Comparison of ENCODE assay signal across 17 cellular contexts in genomic region chr10:68151453-68151852, GRCh38. TPM values are rescaled to one million over a fixed set of nuclear protein-coding genes. Genes with fewer than 3 reads are reported as not detected.
DNase-seq lines count a peak whose midpoint lies in the region; ATAC-seq, FAIRE-seq and TF ChIP-seq lines count a peak whose summit lies in the region.
"Had no signal": no experiment of that assay in that cellular context is flagged by ENCODE, and none has a peak within 500 bp of the region (broad histone marks: within the 10 kb centered on the region; RNA-seq: fewer than 3 reads in every experiment).

No MANE protein-coding gene starts in this region.

- no peak for TF ChIP-seq CTCF in activated CD8-positive, alpha-beta T cell treated with anti-CD3 and anti-CD28 coated beads for 36 hours (IDR thresholded peaks at IDR 0.05)
- no peak for TF ChIP-seq CTCF in psoas muscle (IDR thresholded peaks at IDR 0.05)

- FAIRE-seq in RCC 7860 (lab: Jason Lieb, UNC) = no peak
- FAIRE-seq: A204.1, G401.6, HepG2 had no signal

- ATAC-seq in activated CD8-positive, alpha-beta T cell treated with anti-CD3 and anti-CD28 coated beads for 36 hours = peak; percentile 34
- ATAC-seq in activated CD8-positive, alpha-beta T cell treated with anti-CD3 and anti-CD28 coated beads, Interleukin-2, amount 10 ng/mL, durations not matched to agents 7 days and 5 days = no peak
- ATAC-seq in psoas muscle = no peak
- ATAC-seq: HepG2 had no signal

- intact Hi-C loops in activated CD8-positive, alpha-beta T cell treated with anti-CD3 and anti-CD28 coated beads for 36 hours (cut with micrococcal nuclease) = no loop called here
- intact Hi-C loops in psoas muscle (cut with DNase I) = no loop called here

- H3K27me3 Mint-ChIP-seq in activated CD8-positive, alpha-beta T cell treated with anti-CD3 and anti-CD28 coated beads for 36 hours = peaks cover 1% of the 10 kb centered on the region
- H3K27me3 Mint-ChIP-seq in activated CD8-positive, alpha-beta T cell treated with anti-CD3 and anti-CD28 coated beads, Interleukin-2, amount 10 ng/mL, durations not matched to agents 7 days and 5 days (ENCODE audit: low read depth) = no peaks in the 10 kb centered on the region

- no peaks in the 10 kb centered on the region for H3K27me3 ChIP-seq in GM23248 (replicated peaks; ENCODE audit: insufficient read depth)
- H3K27me3 ChIP-seq in psoas muscle (ENCODE audit: insufficient read depth in 3 of 3, low read length in 2 of 3) = no peaks in the 10 kb centered on the region

- peaks cover 73% of the 10 kb centered on the region for H3F3A ChIP-seq in GM23248 (ENCODE audit: insufficient read depth)

- H3K4me2 ChIP-seq in GM23248 (ENCODE audit: unreplicated experiment) = no peak overlapping the region

- no peaks in the 10 kb centered on the region for H4K20me1 ChIP-seq in GM23248 (ENCODE audit: insufficient read depth)

- H3K9me3 ChIP-seq in GM23248 (ENCODE audit: low read depth) (no peaks in the 10 kb centered on the region), psoas muscle (no peaks in the 10 kb centered on the region)

- 95 to 100% methylated on average over 1 of the region's 1 CpG for WGBS in GM23248 (ENCODE audit: low coverage in 1 of 2, low lambda C conversion rate in 2 of 2, missing lambda C conversion rate in 2 of 2), 2 experiments
- WGBS in psoas muscle, 3 donors = 92 to 97% (median 97%) methylated on average over 1 of the region's 1 CpG

- no peaks in the 10 kb centered on the region for H3K36me3 Mint-ChIP-seq in activated CD8-positive, alpha-beta T cell treated with anti-CD3 and anti-CD28 coated beads for 36 hours (ENCODE audit: low read depth)
- H3K36me3 Mint-ChIP-seq in activated CD8-positive, alpha-beta T cell treated with anti-CD3 and anti-CD28 coated beads, Interleukin-2, amount 10 ng/mL, durations not matched to agents 7 days and 5 days (ENCODE audit: low read depth) = no peaks in the 10 kb centered on the region

- no peaks in the 10 kb centered on the region for H3K79me2 ChIP-seq in GM23248 (ENCODE audit: insufficient read depth)

- CTCF ChIA-PET in activated CD8-positive, alpha-beta T cell treated with anti-CD3 and anti-CD28 coated beads for 36 hours (lab: Charles Lee) = interaction anchor here (1.2 to 2.3 kb wide), 4 partner anchors 8 to 363 kb away, joined by 5 to 12 read pairs (median 8); no protein-coding TSS in a partner anchor
- CTCF ChIA-PET in activated CD8-positive, alpha-beta T cell treated with anti-CD3 and anti-CD28 coated beads, Interleukin-2, amount 10 ng/mL, durations not matched to agents 7 days and 5 days (lab: Charles Lee) = interaction anchor here (0.8 to 1.8 kb wide), 4 partner anchors 50 to 297 kb away, joined by 3 to 4 read pairs (median 4); no protein-coding TSS in a partner anchor

- no peaks in the 10 kb centered on the region for H3K4me1 Mint-ChIP-seq in activated CD8-positive, alpha-beta T cell treated with anti-CD3 and anti-CD28 coated beads for 36 hours (ENCODE audit: low read depth)
- no peaks in the 10 kb centered on the region for H3K4me1 Mint-ChIP-seq in activated CD8-positive, alpha-beta T cell treated with anti-CD3 and anti-CD28 coated beads, Interleukin-2, amount 10 ng/mL, durations not matched to agents 7 days and 5 days (ENCODE audit: low read depth)

- DNase-seq in activated CD8-positive, alpha-beta T cell treated with anti-CD3 and anti-CD28 coated beads for 36 hours = no peak
- no peak for DNase-seq in activated CD8-positive, alpha-beta T cell treated with anti-CD3 and anti-CD28 coated beads, Interleukin-2, amount 10 ng/mL, durations not matched to agents 7 days and 5 days
- DNase-seq in GM23248 (no peak), RCC 7860 (ENCODE audit: low spot score) (peak; percentile 36), psoas muscle (no peak), SHP77 (lab: John Stamatoyannopoulos, UW) (no peak), NCI-H69 (lab: John Stamatoyannopoulos, UW) (no peak)
- no peak for DNase-seq in stimulated activated CD8-positive, alpha-beta memory T cell treated with anti-CD3 and anti-CD28 coated beads, Interleukin-4, amount 100 ng/mL, for 48 hours
- DNase-seq: C1 segment of cervical spinal cord, DND-41, NCI-H1105, NCI-H1694 treated with DMSO at 0.1 percent for 48 hours, NCI-H226, NCI-H526 treated with DMSO at 0.1 percent for 48 hours had no signal

- POLR2A ChIA-PET in activated CD8-positive, alpha-beta T cell treated with anti-CD3 and anti-CD28 coated beads for 36 hours (lab: Charles Lee) = interaction anchor here (0.9 kb wide), 1 partner anchor 59 kb away, joined by 3 read pairs; no protein-coding TSS in a partner anchor
- POLR2A ChIA-PET in activated CD8-positive, alpha-beta T cell treated with anti-CD3 and anti-CD28 coated beads, Interleukin-2, amount 10 ng/mL, durations not matched to agents 7 days and 5 days (lab: Charles Lee) = no interaction called here

- H3K9me2 ChIP-seq in GM23248 (ENCODE audit: insufficient read depth) = no peaks in the 10 kb centered on the region

- no peak overlapping the region for H3K9ac ChIP-seq in GM23248

- H3K9me3 Mint-ChIP-seq in activated CD8-positive, alpha-beta T cell treated with anti-CD3 and anti-CD28 coated beads for 36 hours = no peaks in the 10 kb centered on the region
- no peaks in the 10 kb centered on the region for H3K9me3 Mint-ChIP-seq in activated CD8-positive, alpha-beta T cell treated with anti-CD3 and anti-CD28 coated beads, Interleukin-2, amount 10 ng/mL, durations not matched to agents 7 days and 5 days (ENCODE audit: insufficient read depth)

- H3K27ac ChIP-seq in GM23248 (peak overlapping the region; percentile 87; the same call in 1 of the 2 replicates), psoas muscle (peak overlapping the region; percentile 85)

- H3K4me3 Mint-ChIP-seq in activated CD8-positive, alpha-beta T cell treated with anti-CD3 and anti-CD28 coated beads for 36 hours = no peak overlapping the region
- H3K4me3 Mint-ChIP-seq in activated CD8-positive, alpha-beta T cell treated with anti-CD3 and anti-CD28 coated beads, Interleukin-2, amount 10 ng/mL, durations not matched to agents 7 days and 5 days = no peak overlapping the region

- H3K4me3 ChIP-seq in GM23248 (no peak overlapping the region), psoas muscle (no peak overlapping the region)

- H3K4me1 ChIP-seq in GM23248 (ENCODE audit: insufficient read depth) = peaks cover 33% of the 10 kb centered on the region
- peaks cover 73% of the 10 kb centered on the region for H3K4me1 ChIP-seq in psoas muscle

- H3K36me3 ChIP-seq in GM23248 (ENCODE audit: low read depth) (peaks cover 14% of the 10 kb centered on the region; the same call in 1 of the 2 replicates), psoas muscle (ENCODE audit: insufficient read depth in 1 of 2, low read depth in 1 of 2) (peaks cover 2 to 81% of the 10 kb centered on the region in 2 donors)

- in situ Hi-C loops in GM23248 (cut with MboI) = no loop called here

- H2AFZ ChIP-seq in GM23248 = no peak overlapping the region

- no peak overlapping the region for H3K27ac Mint-ChIP-seq in activated CD8-positive, alpha-beta T cell treated with anti-CD3 and anti-CD28 coated beads for 36 hours
- no peak overlapping the region for H3K27ac Mint-ChIP-seq in activated CD8-positive, alpha-beta T cell treated with anti-CD3 and anti-CD28 coated beads, Interleukin-2, amount 10 ng/mL, durations not matched to agents 7 days and 5 days

RNA-seq across cellular contexts. Expression of gene MYPN, which starts 42.2 kb away (rescaled TPM):
- not detected for total RNA-seq in activated CD8-positive, alpha-beta T cell treated with anti-CD3 and anti-CD28 coated beads for 36 hours
- not detected for total RNA-seq in activated CD8-positive, alpha-beta T cell treated with anti-CD3 and anti-CD28 coated beads, Interleukin-2, amount 10 ng/mL, durations not matched to agents 7 days and 5 days
- total RNA-seq in GM23248 (2014; rRNA removed; shearing (Covaris generic)) = 14.5 and 20.0 TPM in 2 replicates
- polyA plus RNA-seq in GM23248 (2016; fragmentation: Nextera tagmentation; extraction: Ambion mirVana) = 8.8 and 9.2 TPM in 2 replicates
- 100 to 1,000 TPM; 216 to 376 (median 312) TPM for total RNA-seq in psoas muscle
- polyA plus RNA-seq in psoas muscle = 100 to 1,000 TPM in 1 of 3 donors, 10 to 100 TPM in 2; 24.3 to 117 (median 97.4) TPM
- total RNA-seq: HepG2 had no signal
- polyA plus RNA-seq: HepG2 had no signal

Comparison
In these comparisons a context has a peak if more than half of its experiments do, and no peak if none do; other contexts are left out.
1. RNA of gene MYPN, which starts 42.2 kb away (total RNA-seq): 216 to 376 TPM in psoas muscle and 14.5 to 20.0 TPM in GM23248; not detected in activated CD8-positive, alpha-beta T cell treated with anti-CD3 and anti-CD28 coated beads for 36 hours and not detected in activated CD8-positive, alpha-beta T cell treated with anti-CD3 and anti-CD28 coated beads, Interleukin-2, amount 10 ng/mL, durations not matched to agents 7 days and 5 days; every median in the first group is over 10 times any median in the second.